1 cellular context compared by ENCODE assay signal in the genomic region with DNA sequence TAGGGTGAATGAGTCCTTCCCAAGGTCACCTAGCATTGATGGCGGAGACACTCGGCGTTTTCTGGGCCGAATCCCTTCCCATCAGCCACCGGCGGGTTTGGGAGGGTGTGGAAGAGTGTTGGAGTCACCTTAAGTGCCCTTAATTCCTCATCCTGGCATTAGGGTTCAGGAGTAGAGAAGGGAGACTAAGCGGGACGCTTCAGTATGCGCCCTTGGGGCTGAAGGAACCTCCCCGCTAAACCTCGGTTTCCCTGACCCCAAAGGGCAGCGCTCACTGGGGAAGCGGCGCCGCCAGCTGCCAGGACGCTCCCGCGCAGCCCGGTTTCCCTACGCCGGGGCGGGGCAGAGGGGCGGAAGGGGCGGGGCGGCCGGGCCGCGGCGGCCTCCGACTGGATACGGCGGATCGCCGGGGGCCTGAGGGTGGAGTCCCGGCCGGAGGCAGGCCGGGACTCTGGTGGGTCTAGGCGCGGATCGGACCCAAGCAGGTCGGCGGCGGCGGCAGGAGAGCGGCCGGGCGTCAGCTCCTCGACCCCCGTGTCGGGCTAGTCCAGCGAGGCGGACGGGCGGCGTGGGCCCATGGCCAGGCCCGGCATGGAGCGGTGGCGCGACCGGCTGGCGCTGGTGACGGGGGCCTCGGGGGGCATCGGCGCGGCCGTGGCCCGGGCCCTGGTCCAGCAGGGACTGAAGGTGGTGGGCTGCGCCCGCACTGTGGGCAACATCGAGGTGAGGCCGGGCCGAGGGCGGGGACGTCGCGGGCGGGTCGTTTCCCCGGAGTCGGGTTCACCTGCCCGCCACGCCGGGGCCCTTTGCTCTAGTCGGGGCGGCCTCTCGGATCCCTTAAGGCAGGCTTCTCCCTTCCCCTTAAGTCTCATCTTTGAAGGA.
A peak's percentile ranks its signal among the peaks of the same experiment; 100 is the strongest.
TF ChIP-seq lines count a peak whose summit lies in the region.

A gene with protein sequence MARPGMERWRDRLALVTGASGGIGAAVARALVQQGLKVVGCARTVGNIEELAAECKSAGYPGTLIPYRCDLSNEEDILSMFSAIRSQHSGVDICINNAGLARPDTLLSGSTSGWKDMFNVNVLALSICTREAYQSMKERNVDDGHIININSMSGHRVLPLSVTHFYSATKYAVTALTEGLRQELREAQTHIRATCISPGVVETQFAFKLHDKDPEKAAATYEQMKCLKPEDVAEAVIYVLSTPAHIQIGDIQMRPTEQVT (plus strand): TSS at position 446 of the 882 bp plus-strand sequence. CDS start 131 bp downstream, at position 577.

TF ChIP-seq in GM12878, 131 proteins besides CTCF, POLR2A, EP300 and RAD21 (continued from another document and continues in another):
- TF ChIP-seq, protein P1, sequence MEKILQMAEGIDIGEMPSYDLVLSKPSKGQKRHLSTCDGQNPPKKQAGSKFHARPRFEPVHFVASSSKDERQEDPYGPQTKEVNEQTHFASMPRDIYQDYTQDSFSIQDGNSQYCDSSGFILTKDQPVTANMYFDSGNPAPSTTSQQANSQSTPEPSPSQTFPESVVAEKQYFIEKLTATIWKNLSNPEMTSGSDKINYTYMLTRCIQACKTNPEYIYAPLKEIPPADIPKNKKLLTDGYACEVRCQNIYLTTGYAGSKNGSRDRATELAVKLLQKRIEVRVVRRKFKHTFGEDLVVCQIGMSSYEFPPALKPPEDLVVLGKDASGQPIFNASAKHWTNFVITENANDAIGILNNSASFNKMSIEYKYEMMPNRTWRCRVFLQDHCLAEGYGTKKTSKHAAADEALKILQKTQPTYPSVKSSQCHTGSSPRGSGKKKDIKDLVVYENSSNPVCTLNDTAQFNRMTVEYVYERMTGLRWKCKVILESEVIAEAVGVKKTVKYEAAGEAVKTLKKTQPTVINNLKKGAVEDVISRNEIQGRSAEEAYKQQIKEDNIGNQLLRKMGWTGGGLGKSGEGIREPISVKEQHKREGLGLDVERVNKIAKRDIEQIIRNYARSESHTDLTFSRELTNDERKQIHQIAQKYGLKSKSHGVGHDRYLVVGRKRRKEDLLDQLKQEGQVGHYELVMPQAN (conservative IDR thresholded peaks at IDR 0.05), result peak; percentile 83
- TF ChIP-seq ATF7 (IDR thresholded peaks at IDR 0.05; ENCODE audit: low read depth) (no peak), NRF1 (conservative IDR thresholded peaks at IDR 0.05; ENCODE audit: low read depth, low read length) (0 out of 2 replicates have a peak, but pooled peaks have one; percentile 9), SRF (IDR thresholded peaks at IDR 0.05; ENCODE audit: low read depth in 2 of 2, low read length in 2 of 2) (no peak), HDAC2 (IDR thresholded peaks at IDR 0.05) (no peak), SMARCA5 (IDR thresholded peaks at IDR 0.05) (0 out of 2 replicates have a peak, but pooled peaks have one; percentile 47), SIN3A (IDR thresholded peaks at IDR 0.05; ENCODE audit: low read depth, low read length) (0 out of 2 replicates have a peak, but pooled peaks have one; percentile 14), JUND (IDR thresholded peaks at IDR 0.05; ENCODE audit: low read depth, low read length) (no peak), POLR2AphosphoS5 (IDR thresholded peaks at IDR 0.05; ENCODE audit: low read length) (peak; percentile 29; the same call in 1 of the 2 replicates), SMC3 (IDR thresholded peaks at IDR 0.05; ENCODE audit: borderline replicate concordance, low read length) (no peak), CHD2 (IDR thresholded peaks at IDR 0.05; ENCODE audit: borderline replicate concordance, low read depth, low read length) (no peak), FOXK2 (IDR thresholded peaks at IDR 0.05) (no peak), ASH2L (IDR thresholded peaks at IDR 0.05; ENCODE audit: borderline replicate concordance, low read depth) (no peak), MXI1 (IDR thresholded peaks at IDR 0.05; ENCODE audit: low read depth, low read length) (peak; percentile 2; the same call in 1 of the 2 replicates), NR2F1 (conservative IDR thresholded peaks at IDR 0.05) (peak; percentile 67), SREBF1 (IDR thresholded peaks at IDR 0.05; ENCODE audit: low read length) (no peak), EGR1 (IDR thresholded peaks at IDR 0.05; ENCODE audit: borderline replicate concordance in 1 of 2, low read depth in 2 of 2, low read length in 2 of 2) (no peak), TAF1 (IDR thresholded peaks at IDR 0.05; ENCODE audit: borderline replicate concordance, low read depth, low read length) (no peak), CBX5 (IDR thresholded peaks at IDR 0.05; ENCODE audit: low read depth) (no peak), GATAD2B (conservative IDR thresholded peaks at IDR 0.05; ENCODE audit: low read depth) (peak; percentile 82; the same call in 1 of the 2 replicates), TCF12 (IDR thresholded peaks at IDR 0.05; ENCODE audit: low read depth, low read length) (0 out of 2 replicates have a peak, but pooled peaks have one; percentile 40), RELA (IDR thresholded peaks at IDR 0.05; ENCODE audit: borderline replicate concordance, partially characterized antibody) (no peak), PAX8 (IDR thresholded peaks at IDR 0.05) (no peak), JUNB (IDR thresholded peaks at IDR 0.05) (no peak), CEBPB (IDR thresholded peaks at IDR 0.05; ENCODE audit: borderline replicate concordance in 1 of 2, low read depth in 2 of 2, low read length in 2 of 2) (no peak), ZBED1 (IDR thresholded peaks at IDR 0.05; ENCODE audit: borderline replicate concordance) (no peak; the same call in 1 of the 2 replicates), RCOR1 (conservative IDR thresholded peaks at IDR 0.05; ENCODE audit: low read depth, low read length) (no peak), MYB (IDR thresholded peaks at IDR 0.05; ENCODE audit: borderline replicate concordance, low read depth, low read length) (no peak), HCFC1 (IDR thresholded peaks at IDR 0.05; ENCODE audit: low read length) (no peak), BHLHE40 (IDR thresholded peaks at IDR 0.05; ENCODE audit: borderline replicate concordance in 1 of 2, low read depth in 2 of 2, low read length in 1 of 2) (0 out of 4 replicates have a peak, but pooled peaks of 1 of the 2 experiments have one; percentile 22), STAT1 (conservative IDR thresholded peaks at IDR 0.05) (no peak), SMAD1 (IDR thresholded peaks at IDR 0.05; ENCODE audit: low read depth, partially characterized antibody) (no peak)
- TF ChIP-seq, protein P2, sequence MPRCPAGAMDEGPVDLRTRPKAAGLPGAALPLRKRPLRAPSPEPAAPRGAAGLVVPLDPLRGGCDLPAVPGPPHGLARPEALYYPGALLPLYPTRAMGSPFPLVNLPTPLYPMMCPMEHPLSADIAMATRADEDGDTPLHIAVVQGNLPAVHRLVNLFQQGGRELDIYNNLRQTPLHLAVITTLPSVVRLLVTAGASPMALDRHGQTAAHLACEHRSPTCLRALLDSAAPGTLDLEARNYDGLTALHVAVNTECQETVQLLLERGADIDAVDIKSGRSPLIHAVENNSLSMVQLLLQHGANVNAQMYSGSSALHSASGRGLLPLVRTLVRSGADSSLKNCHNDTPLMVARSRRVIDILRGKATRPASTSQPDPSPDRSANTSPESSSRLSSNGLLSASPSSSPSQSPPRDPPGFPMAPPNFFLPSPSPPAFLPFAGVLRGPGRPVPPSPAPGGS (IDR thresholded peaks at IDR 0.05; ENCODE audit: borderline replicate concordance, insufficient read depth, low read depth, low read length, poor library complexity, severe bottlenecking), result peak; percentile 92
- TF ChIP-seq, protein P3, sequence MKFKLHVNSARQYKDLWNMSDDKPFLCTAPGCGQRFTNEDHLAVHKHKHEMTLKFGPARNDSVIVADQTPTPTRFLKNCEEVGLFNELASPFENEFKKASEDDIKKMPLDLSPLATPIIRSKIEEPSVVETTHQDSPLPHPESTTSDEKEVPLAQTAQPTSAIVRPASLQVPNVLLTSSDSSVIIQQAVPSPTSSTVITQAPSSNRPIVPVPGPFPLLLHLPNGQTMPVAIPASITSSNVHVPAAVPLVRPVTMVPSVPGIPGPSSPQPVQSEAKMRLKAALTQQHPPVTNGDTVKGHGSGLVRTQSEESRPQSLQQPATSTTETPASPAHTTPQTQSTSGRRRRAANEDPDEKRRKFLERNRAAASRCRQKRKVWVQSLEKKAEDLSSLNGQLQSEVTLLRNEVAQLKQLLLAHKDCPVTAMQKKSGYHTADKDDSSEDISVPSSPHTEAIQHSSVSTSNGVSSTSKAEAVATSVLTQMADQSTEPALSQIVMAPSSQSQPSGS (IDR thresholded peaks at IDR 0.05; ENCODE audit: low read length), result no peak
- TF ChIP-seq, protein P4, sequence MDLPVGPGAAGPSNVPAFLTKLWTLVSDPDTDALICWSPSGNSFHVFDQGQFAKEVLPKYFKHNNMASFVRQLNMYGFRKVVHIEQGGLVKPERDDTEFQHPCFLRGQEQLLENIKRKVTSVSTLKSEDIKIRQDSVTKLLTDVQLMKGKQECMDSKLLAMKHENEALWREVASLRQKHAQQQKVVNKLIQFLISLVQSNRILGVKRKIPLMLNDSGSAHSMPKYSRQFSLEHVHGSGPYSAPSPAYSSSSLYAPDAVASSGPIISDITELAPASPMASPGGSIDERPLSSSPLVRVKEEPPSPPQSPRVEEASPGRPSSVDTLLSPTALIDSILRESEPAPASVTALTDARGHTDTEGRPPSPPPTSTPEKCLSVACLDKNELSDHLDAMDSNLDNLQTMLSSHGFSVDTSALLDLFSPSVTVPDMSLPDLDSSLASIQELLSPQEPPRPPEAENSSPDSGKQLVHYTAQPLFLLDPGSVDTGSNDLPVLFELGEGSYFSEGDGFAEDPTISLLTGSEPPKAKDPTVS (IDR thresholded peaks at IDR 0.05; ENCODE audit: low read depth, low read length), result no peak
- TF ChIP-seq, protein P5, sequence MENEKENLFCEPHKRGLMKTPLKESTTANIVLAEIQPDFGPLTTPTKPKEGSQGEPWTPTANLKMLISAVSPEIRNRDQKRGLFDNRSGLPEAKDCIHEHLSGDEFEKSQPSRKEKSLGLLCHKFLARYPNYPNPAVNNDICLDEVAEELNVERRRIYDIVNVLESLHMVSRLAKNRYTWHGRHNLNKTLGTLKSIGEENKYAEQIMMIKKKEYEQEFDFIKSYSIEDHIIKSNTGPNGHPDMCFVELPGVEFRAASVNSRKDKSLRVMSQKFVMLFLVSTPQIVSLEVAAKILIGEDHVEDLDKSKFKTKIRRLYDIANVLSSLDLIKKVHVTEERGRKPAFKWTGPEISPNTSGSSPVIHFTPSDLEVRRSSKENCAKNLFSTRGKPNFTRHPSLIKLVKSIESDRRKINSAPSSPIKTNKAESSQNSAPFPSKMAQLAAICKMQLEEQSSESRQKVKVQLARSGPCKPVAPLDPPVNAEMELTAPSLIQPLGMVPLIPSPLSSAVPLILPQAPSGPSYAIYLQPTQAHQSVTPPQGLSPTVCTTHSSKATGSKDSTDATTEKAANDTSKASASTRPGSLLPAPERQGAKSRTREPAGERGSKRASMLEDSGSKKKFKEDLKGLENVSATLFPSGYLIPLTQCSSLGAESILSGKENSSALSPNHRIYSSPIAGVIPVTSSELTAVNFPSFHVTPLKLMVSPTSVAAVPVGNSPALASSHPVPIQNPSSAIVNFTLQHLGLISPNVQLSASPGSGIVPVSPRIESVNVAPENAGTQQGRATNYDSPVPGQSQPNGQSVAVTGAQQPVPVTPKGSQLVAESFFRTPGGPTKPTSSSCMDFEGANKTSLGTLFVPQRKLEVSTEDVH (IDR thresholded peaks at IDR 0.05; ENCODE audit: low read depth, partially characterized antibody), result peak; percentile 29
- TF ChIP-seq, protein P6, sequence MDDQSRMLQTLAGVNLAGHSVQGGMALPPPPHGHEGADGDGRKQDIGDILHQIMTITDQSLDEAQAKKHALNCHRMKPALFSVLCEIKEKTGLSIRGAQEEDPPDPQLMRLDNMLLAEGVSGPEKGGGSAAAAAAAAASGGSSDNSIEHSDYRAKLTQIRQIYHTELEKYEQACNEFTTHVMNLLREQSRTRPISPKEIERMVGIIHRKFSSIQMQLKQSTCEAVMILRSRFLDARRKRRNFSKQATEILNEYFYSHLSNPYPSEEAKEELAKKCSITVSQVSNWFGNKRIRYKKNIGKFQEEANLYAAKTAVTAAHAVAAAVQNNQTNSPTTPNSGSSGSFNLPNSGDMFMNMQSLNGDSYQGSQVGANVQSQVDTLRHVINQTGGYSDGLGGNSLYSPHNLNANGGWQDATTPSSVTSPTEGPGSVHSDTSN (IDR thresholded peaks at IDR 0.05; ENCODE audit: insufficient replicate concordance, low read depth, low read length), result no peak
- TF ChIP-seq, protein P7, sequence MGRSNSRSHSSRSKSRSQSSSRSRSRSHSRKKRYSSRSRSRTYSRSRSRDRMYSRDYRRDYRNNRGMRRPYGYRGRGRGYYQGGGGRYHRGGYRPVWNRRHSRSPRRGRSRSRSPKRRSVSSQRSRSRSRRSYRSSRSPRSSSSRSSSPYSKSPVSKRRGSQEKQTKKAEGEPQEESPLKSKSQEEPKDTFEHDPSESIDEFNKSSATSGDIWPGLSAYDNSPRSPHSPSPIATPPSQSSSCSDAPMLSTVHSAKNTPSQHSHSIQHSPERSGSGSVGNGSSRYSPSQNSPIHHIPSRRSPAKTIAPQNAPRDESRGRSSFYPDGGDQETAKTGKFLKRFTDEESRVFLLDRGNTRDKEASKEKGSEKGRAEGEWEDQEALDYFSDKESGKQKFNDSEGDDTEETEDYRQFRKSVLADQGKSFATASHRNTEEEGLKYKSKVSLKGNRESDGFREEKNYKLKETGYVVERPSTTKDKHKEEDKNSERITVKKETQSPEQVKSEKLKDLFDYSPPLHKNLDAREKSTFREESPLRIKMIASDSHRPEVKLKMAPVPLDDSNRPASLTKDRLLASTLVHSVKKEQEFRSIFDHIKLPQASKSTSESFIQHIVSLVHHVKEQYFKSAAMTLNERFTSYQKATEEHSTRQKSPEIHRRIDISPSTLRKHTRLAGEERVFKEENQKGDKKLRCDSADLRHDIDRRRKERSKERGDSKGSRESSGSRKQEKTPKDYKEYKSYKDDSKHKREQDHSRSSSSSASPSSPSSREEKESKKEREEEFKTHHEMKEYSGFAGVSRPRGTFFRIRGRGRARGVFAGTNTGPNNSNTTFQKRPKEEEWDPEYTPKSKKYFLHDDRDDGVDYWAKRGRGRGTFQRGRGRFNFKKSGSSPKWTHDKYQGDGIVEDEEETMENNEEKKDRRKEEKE (IDR thresholded peaks at IDR 0.05), result 0 out of 2 replicates have a peak, but pooled peaks have one; percentile 25
- TF ChIP-seq, protein P8, sequence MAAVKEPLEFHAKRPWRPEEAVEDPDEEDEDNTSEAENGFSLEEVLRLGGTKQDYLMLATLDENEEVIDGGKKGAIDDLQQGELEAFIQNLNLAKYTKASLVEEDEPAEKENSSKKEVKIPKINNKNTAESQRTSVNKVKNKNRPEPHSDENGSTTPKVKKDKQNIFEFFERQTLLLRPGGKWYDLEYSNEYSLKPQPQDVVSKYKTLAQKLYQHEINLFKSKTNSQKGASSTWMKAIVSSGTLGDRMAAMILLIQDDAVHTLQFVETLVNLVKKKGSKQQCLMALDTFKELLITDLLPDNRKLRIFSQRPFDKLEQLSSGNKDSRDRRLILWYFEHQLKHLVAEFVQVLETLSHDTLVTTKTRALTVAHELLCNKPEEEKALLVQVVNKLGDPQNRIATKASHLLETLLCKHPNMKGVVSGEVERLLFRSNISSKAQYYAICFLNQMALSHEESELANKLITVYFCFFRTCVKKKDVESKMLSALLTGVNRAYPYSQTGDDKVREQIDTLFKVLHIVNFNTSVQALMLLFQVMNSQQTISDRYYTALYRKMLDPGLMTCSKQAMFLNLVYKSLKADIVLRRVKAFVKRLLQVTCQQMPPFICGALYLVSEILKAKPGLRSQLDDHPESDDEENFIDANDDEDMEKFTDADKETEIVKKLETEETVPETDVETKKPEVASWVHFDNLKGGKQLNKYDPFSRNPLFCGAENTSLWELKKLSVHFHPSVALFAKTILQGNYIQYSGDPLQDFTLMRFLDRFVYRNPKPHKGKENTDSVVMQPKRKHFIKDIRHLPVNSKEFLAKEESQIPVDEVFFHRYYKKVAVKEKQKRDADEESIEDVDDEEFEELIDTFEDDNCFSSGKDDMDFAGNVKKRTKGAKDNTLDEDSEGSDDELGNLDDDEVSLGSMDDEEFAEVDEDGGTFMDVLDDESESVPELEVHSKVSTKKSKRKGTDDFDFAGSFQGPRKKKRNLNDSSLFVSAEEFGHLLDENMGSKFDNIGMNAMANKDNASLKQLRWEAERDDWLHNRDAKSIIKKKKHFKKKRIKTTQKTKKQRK (IDR thresholded peaks at IDR 0.05; ENCODE audit: low read depth, low read length), result no peak
